1 cellular context compared by ENCODE assay signal in genomic region chr14:54502602-54503001, GRCh38.
TF ChIP-seq lines count a peak whose summit lies in the region.

No MANE protein-coding gene starts in this region.

TF ChIP-seq in K562, 482 proteins besides CTCF, POLR2A, EP300 and RAD21:
- TF ChIP-seq GABPB1 (CRISPR knock-in tag; IDR thresholded peaks at IDR 0.05) (no peak), RBBP5 (IDR thresholded peaks at IDR 0.05; ENCODE audit: borderline replicate concordance, insufficient read depth, low read length, poor library complexity, severe bottlenecking) (no peak), CAMTA2 (CRISPR knock-in tag; conservative IDR thresholded peaks at IDR 0.05) (no peak), CBFA2T2 (conservative IDR thresholded peaks at IDR 0.05) (peak; percentile 74), ATF3 (IDR thresholded peaks at IDR 0.05) (peak; percentile 15; the same call in 1 of the 2 replicates), ATF3 (CRISPR knock-in tag; conservative IDR thresholded peaks at IDR 0.05) (no peak), ESRRA (IDR thresholded peaks at IDR 0.05; ENCODE audit: borderline replicate concordance, low read depth) (no peak), CREB3L1 (IDR thresholded peaks at IDR 0.05; ENCODE audit: borderline replicate concordance, low read depth) (no peak), SMARCA4 (IDR thresholded peaks at IDR 0.05) (peak; percentile 45; the same call in 1 of the 2 replicates), ZBTB7A (IDR thresholded peaks at IDR 0.05; ENCODE audit: borderline replicate concordance, control insufficient read depth, low read depth, low read length) (0 out of 2 replicates have a peak, but pooled peaks have one; percentile 34), SOX6 (IDR thresholded peaks at IDR 0.05) (no peak), ZNF551 (CRISPR knock-in tag; IDR thresholded peaks at IDR 0.05) (no peak), ZNF277 (CRISPR knock-in tag; IDR thresholded peaks at IDR 0.05; ENCODE audit: borderline replicate concordance) (no peak), SMARCE1 (IDR thresholded peaks at IDR 0.05) (0 out of 2 replicates have a peak, but pooled peaks have one; percentile 29), NCOR1 (IDR thresholded peaks at IDR 0.05) (peak; percentile 46; the same call in 1 of the 2 replicates), TCF15 (CRISPR knock-in tag; IDR thresholded peaks at IDR 0.05) (no peak), HDAC1 (IDR thresholded peaks at IDR 0.05) (no peak), CUX1 (CRISPR knock-in tag; IDR thresholded peaks at IDR 0.05) (no peak), KDM1A (IDR thresholded peaks at IDR 0.05) (peak; percentile 48 to 60; a peak in 3 of 4 replicates), E2F5 (CRISPR knock-in tag; IDR thresholded peaks at IDR 0.05) (no peak), TAL1 (IDR thresholded peaks at IDR 0.05) (peak; percentile 77), POLR2AphosphoS5 (IDR thresholded peaks at IDR 0.05; ENCODE audit: control insufficient read depth, insufficient read depth, low read depth, low read length) (peak; percentile 33; the same call in 1 of the 2 replicates), ARID1B (IDR thresholded peaks at IDR 0.05) (peak; percentile 81), CBFA2T3 (IDR thresholded peaks at IDR 0.05) (peak; percentile 87), FOSL1 (tag; conservative IDR thresholded peaks at IDR 0.05) (0 out of 2 replicates have a peak, but pooled peaks have one; percentile 27), DPF2 (IDR thresholded peaks at IDR 0.05) (peak; percentile 52; the same call in 1 of the 2 replicates), MTA2 (IDR thresholded peaks at IDR 0.05; ENCODE audit: low read depth) (peak; percentile 48; the same call in 1 of the 2 replicates), FOXM1 (IDR thresholded peaks at IDR 0.05; ENCODE audit: low read depth) (peak; percentile 47; the same call in 1 of the 2 replicates), FOXM1 (CRISPR knock-in tag; IDR thresholded peaks at IDR 0.05; ENCODE audit: low read depth) (no peak), SMARCC2 (IDR thresholded peaks at IDR 0.05; ENCODE audit: low read depth) (no peak), TEAD4 (IDR thresholded peaks at IDR 0.05; ENCODE audit: low read length) (peak; percentile 75), TEAD4 (CRISPR knock-in tag; IDR thresholded peaks at IDR 0.05; ENCODE audit: borderline replicate concordance) (no peak), NFIC (IDR thresholded peaks at IDR 0.05) (peak; percentile 30), PCBP2 (IDR thresholded peaks at IDR 0.05; ENCODE audit: low read depth, low read length, poor library complexity, severe bottlenecking) (no peak), HMBOX1 (IDR thresholded peaks at IDR 0.05) (peak; percentile 33; the same call in 1 of the 2 replicates), TCF3 (CRISPR knock-in tag; IDR thresholded peaks at IDR 0.05) (peak; percentile 80), CHD1 (IDR thresholded peaks at IDR 0.05; ENCODE audit: low read length) (no peak), ZNF644 (tag; IDR thresholded peaks at IDR 0.05; ENCODE audit: low read depth) (no peak), ZNF583 (CRISPR knock-in tag; IDR thresholded peaks at IDR 0.05) (no peak)
